In genomic region chr12:77599782-77600491, GRCh38 we compare ENCODE assay signal across 13 cellular contexts.
DNase-seq lines count a peak whose midpoint lies in the region; ATAC-seq, FAIRE-seq and TF ChIP-seq lines count a peak whose summit lies in the region.
"Had no signal": no experiment of that assay in that cellular context is flagged by ENCODE, and none has a peak within 500 bp of the region (broad histone marks: within the 10 kb centered on the region; RNA-seq: fewer than 3 reads in every experiment).

No MANE protein-coding gene starts in this region.

- intact Hi-C loops in dorsolateral prefrontal cortex (cut with DNase I), result no loop called here

- TF ChIP-seq CTCF in D721Med (IDR thresholded peaks at IDR 0.05; ENCODE audit: insufficient read depth, missing control alignments), result no peak
- no peak for TF ChIP-seq CTCF in dorsolateral prefrontal cortex (IDR thresholded peaks at IDR 0.05 in 54 of 56, conservative IDR thresholded peaks at IDR 0.05 in 2 of 56; ENCODE audit: low read depth in 1 of 56, partially characterized antibody in 56 of 56)
- TF ChIP-seq CTCF in foreskin fibroblast (IDR thresholded peaks at IDR 0.05; ENCODE audit: low read depth, low read length), result no peak

- FAIRE-seq in D721Med (lab: Jason Lieb, UNC), result peak; percentile 16

- no peak overlapping the region for H3K4me3 ChIP-seq in dorsolateral prefrontal cortex
- no peak overlapping the region for H3K4me3 ChIP-seq in foreskin fibroblast (ENCODE audit: low read depth in 1 of 2, low read length in 2 of 2)

- no peaks in the 10 kb centered on the region for H3K27me3 ChIP-seq in dorsolateral prefrontal cortex

- DNase-seq in D721Med (ENCODE audit: insufficient read length, low spot score) (no peak), dorsolateral prefrontal cortex (no peak), 8988T (no peak), foreskin fibroblast (no peak)
- no peak for DNase-seq in activated CD4-positive, CD25-positive, alpha-beta regulatory T cell treated with anti-CD3 and anti-CD28 coated beads, Interleukin-2, amount 50 U/mL, for 72 hours
- DNase-seq: activated CD8-positive, alpha-beta memory T cell treated with anti-CD3 and anti-CD28 coated beads, Interleukin-2, amount 10 ng/mL, durations not matched to agents 7 days and 5 days; cortex of kidney; GOT3; NCI-H1048; NCI-H510A had no signal

- ATAC-seq in GM19438 (IDR thresholded peaks at IDR 0.05; ENCODE audit: low read depth, unreplicated experiment) (peak; percentile 81), HG02973 (IDR thresholded peaks at IDR 0.05; ENCODE audit: unreplicated experiment) (peak; percentile 57), HG03571 (IDR thresholded peaks at IDR 0.05; ENCODE audit: unreplicated experiment) (peak; percentile 85)
- ATAC-seq: activated CD8-positive, alpha-beta memory T cell treated with anti-CD3 and anti-CD28 coated beads, Interleukin-2, amount 10 ng/mL, durations not matched to agents 7 days and 5 days had no signal

- H3K27ac ChIP-seq in dorsolateral prefrontal cortex, result no peak overlapping the region
